8 cellular contexts compared by ENCODE assay signal in genomic region chr15:58770519-58770856, GRCh38. TPM values are rescaled to one million over a fixed set of nuclear protein-coding genes. Genes with fewer than 3 reads are reported as not detected.
DNase-seq lines count a peak whose midpoint lies in the region; ATAC-seq, FAIRE-seq and TF ChIP-seq lines count a peak whose summit lies in the region.

No MANE protein-coding gene starts in this region.

- ATAC-seq in GM18873 (IDR thresholded peaks at IDR 0.05; ENCODE audit: low FRiP score, unreplicated experiment) (peak; percentile 24), Right ventricle myocardium superior (ENCODE audit: poor library complexity) (peak; percentile 22)

- H3K27me3 Mint-ChIP-seq in CD4-positive, alpha-beta memory T cell = no peaks in the 10 kb centered on the region
- no peaks in the 10 kb centered on the region for H3K27me3 Mint-ChIP-seq in activated CD4-positive, alpha-beta memory T cell treated with anti-CD3 and anti-CD28 coated beads, Interleukin-2, amount 10 ng/mL, durations not matched to agents 7 days and 5 days

- no peaks in the 10 kb centered on the region for H3K9me3 ChIP-seq in CD4-positive, alpha-beta memory T cell (ENCODE audit: control insufficient read depth in 1 of 2, low read length in 2 of 2)

- POLR2A ChIA-PET in CD4-positive, alpha-beta memory T cell (lab: Charles Lee; ENCODE audit: partially characterized antibody) = interaction anchor here (0.6 to 5.4 kb wide), 24 partner anchors 10 to 1822 kb away, joined by 3 to 119 read pairs (median 4); partner anchors contain the start of genes ADAM10, POLR2M, RNF111 and SLTM
- POLR2A ChIA-PET in activated CD4-positive, alpha-beta memory T cell treated with anti-CD3 and anti-CD28 coated beads, Interleukin-2, amount 10 ng/mL, durations not matched to agents 7 days and 5 days (lab: Charles Lee) = interaction anchor here (0.6 to 3.9 kb wide), 22 partner anchors 10 to 543 kb away, joined by 3 to 79 read pairs (median 4); partner anchors contain the start of genes ADAM10, RNF111 and SLTM

- no peaks in the 10 kb centered on the region for H3K27me3 ChIP-seq in CD4-positive, alpha-beta memory T cell (ENCODE audit: insufficient read depth, low read length)

- peaks cover 0 to 5% of the 10 kb centered on the region in 2 donors for H3K36me3 Mint-ChIP-seq in CD4-positive, alpha-beta memory T cell
- H3K36me3 Mint-ChIP-seq in activated CD4-positive, alpha-beta memory T cell treated with anti-CD3 and anti-CD28 coated beads, Interleukin-2, amount 10 ng/mL, durations not matched to agents 7 days and 5 days (ENCODE audit: low read depth) = peaks cover 3% of the 10 kb centered on the region

- FAIRE-seq in HTR-8/SVneo (lab: Jason Lieb, UNC) = no peak

- H3K36me3 ChIP-seq in CD4-positive, alpha-beta memory T cell (ENCODE audit: insufficient read depth, low read length) = no peaks in the 10 kb centered on the region

- DNase-seq in CD4-positive, alpha-beta memory T cell = peak in 3 of 5 donors; percentile 48 to 61 (median 49)
- peak; percentile 41 for DNase-seq in HTR-8/SVneo (ENCODE audit: insufficient read length, low spot score)
- no peak for DNase-seq in activated CD4-positive, alpha-beta memory T cell treated with anti-CD3 and anti-CD28 coated beads, Interleukin-2, amount 10 ng/mL, durations not matched to agents 7 days and 5 days
- DNase-seq in Right ventricle myocardium superior = no peak
- DNase-seq in retinal pigment epithelial cell (ENCODE audit: low read depth) = peak; percentile 63
- no peak for DNase-seq in stimulated activated naive CD4-positive, alpha-beta T cell treated with Interleukin-2 at 50 U/mL for 16 hours (lab: John Stamatoyannopoulos, UW)
- DNase-seq in HuH-7.5 (ENCODE audit: low spot score) = no peak

- intact Hi-C loops in CD4-positive, alpha-beta memory T cell (cut with micrococcal nuclease) = loop anchor here (5.0 kb wide), 1 partner anchor 143 kb away; no protein-coding TSS in a partner anchor
- intact Hi-C loops in Right ventricle myocardium superior (cut with DNase I) = no loop called here

- H3K9me3 Mint-ChIP-seq in CD4-positive, alpha-beta memory T cell = no peaks in the 10 kb centered on the region
- no peaks in the 10 kb centered on the region for H3K9me3 Mint-ChIP-seq in activated CD4-positive, alpha-beta memory T cell treated with anti-CD3 and anti-CD28 coated beads, Interleukin-2, amount 10 ng/mL, durations not matched to agents 7 days and 5 days

- CTCF ChIA-PET in CD4-positive, alpha-beta memory T cell (lab: Charles Lee; ENCODE audit: partially characterized antibody) = interaction anchor here (0.7 to 2.3 kb wide), 22 partner anchors 9 to 758 kb away, joined by 3 to 56 read pairs (median 4); partner anchors contain the start of gene ADAM10
- CTCF ChIA-PET in activated CD4-positive, alpha-beta memory T cell treated with anti-CD3 and anti-CD28 coated beads, Interleukin-2, amount 10 ng/mL, durations not matched to agents 7 days and 5 days (lab: Charles Lee) = interaction anchor here (0.7 to 2.4 kb wide), 38 partner anchors 9 to 543 kb away, joined by 3 to 35 read pairs (median 4); partner anchors contain the start of gene ADAM10

- H3K27ac ChIP-seq in CD4-positive, alpha-beta memory T cell (ENCODE audit: low read depth, low read length) = peak overlapping the region; percentile 74

- no peak for TF ChIP-seq CTCF in retinal pigment epithelial cell (conservative IDR thresholded peaks at IDR 0.05; ENCODE audit: low read depth, low read length)

- H3K4me1 ChIP-seq in CD4-positive, alpha-beta memory T cell (ENCODE audit: insufficient read depth, low read length) = peaks cover 45% of the 10 kb centered on the region

- H3K4me3 Mint-ChIP-seq in CD4-positive, alpha-beta memory T cell = peak overlapping the region in 4 of 8 donors; percentile 91 to 95 (median 94)
- H3K4me3 Mint-ChIP-seq in activated CD4-positive, alpha-beta memory T cell treated with anti-CD3 and anti-CD28 coated beads, Interleukin-2, amount 10 ng/mL, durations not matched to agents 7 days and 5 days = no peak overlapping the region

- peak overlapping the region; percentile 85 to 96 (median 93) for H3K27ac Mint-ChIP-seq in CD4-positive, alpha-beta memory T cell
- peak overlapping the region; percentile 79 for H3K27ac Mint-ChIP-seq in activated CD4-positive, alpha-beta memory T cell treated with anti-CD3 and anti-CD28 coated beads, Interleukin-2, amount 10 ng/mL, durations not matched to agents 7 days and 5 days

- peaks cover 9 to 14% (median 10%) of the 10 kb centered on the region in 4 donors for H3K4me1 Mint-ChIP-seq in CD4-positive, alpha-beta memory T cell
- peaks cover 10% of the 10 kb centered on the region for H3K4me1 Mint-ChIP-seq in activated CD4-positive, alpha-beta memory T cell treated with anti-CD3 and anti-CD28 coated beads, Interleukin-2, amount 10 ng/mL, durations not matched to agents 7 days and 5 days

- peak overlapping the region; percentile 73 to 90 for H3K4me3 ChIP-seq in CD4-positive, alpha-beta memory T cell (ENCODE audit: low read length in 2 of 2)
- peak overlapping the region; percentile 91 for H3K4me3 ChIP-seq in retinal pigment epithelial cell (ENCODE audit: low read length)

RNA-seq across cellular contexts. Expression of gene MINDY2, which starts 0.6 kb away (rescaled TPM):
- total RNA-seq in CD4-positive, alpha-beta memory T cell = 10 to 100 TPM; 15.4 to 17.3 TPM
- polyA plus RNA-seq in CD4-positive, alpha-beta memory T cell = 10 to 100 TPM; 16.1 to 20.5 TPM
- 10 to 100 TPM; 17.3 to 18.0 TPM for total RNA-seq in activated CD4-positive, alpha-beta memory T cell treated with anti-CD3 and anti-CD28 coated beads, Interleukin-2, amount 10 ng/mL, durations not matched to agents 7 days and 5 days
- total RNA-seq in Right ventricle myocardium superior = 40.3 TPM

RNA-seq across cellular contexts. Expression of gene ADAM10, which starts 21.0 kb away (rescaled TPM):
- 100 to 1,000 TPM; 135 TPM for total RNA-seq in CD4-positive, alpha-beta memory T cell
- 100 to 1,000 TPM; 129 to 258 TPM for polyA plus RNA-seq in CD4-positive, alpha-beta memory T cell
- total RNA-seq in activated CD4-positive, alpha-beta memory T cell treated with anti-CD3 and anti-CD28 coated beads, Interleukin-2, amount 10 ng/mL, durations not matched to agents 7 days and 5 days = 100 to 1,000 TPM; 147 to 150 TPM
- total RNA-seq in Right ventricle myocardium superior = 69.7 TPM

Comparison
In these comparisons a context has a peak if more than half of its experiments do, and no peak if none do; other contexts are left out.
1. DNase-seq: peak in CD4-positive, alpha-beta memory T cell (3 of 5), HTR-8/SVneo (single experiment) and retinal pigment epithelial cell (single experiment); none in activated CD4-positive, alpha-beta memory T cell treated with anti-CD3 and anti-CD28 coated beads, Interleukin-2, amount 10 ng/mL, durations not matched to agents 7 days and 5 days (single experiment), Right ventricle myocardium superior (single experiment), stimulated activated naive CD4-positive, alpha-beta T cell treated with Interleukin-2 at 50 U/mL for 16 hours (single experiment) and HuH-7.5 (single experiment).